ENCODE assay signal across 8 cellular contexts in the genomic region with DNA sequence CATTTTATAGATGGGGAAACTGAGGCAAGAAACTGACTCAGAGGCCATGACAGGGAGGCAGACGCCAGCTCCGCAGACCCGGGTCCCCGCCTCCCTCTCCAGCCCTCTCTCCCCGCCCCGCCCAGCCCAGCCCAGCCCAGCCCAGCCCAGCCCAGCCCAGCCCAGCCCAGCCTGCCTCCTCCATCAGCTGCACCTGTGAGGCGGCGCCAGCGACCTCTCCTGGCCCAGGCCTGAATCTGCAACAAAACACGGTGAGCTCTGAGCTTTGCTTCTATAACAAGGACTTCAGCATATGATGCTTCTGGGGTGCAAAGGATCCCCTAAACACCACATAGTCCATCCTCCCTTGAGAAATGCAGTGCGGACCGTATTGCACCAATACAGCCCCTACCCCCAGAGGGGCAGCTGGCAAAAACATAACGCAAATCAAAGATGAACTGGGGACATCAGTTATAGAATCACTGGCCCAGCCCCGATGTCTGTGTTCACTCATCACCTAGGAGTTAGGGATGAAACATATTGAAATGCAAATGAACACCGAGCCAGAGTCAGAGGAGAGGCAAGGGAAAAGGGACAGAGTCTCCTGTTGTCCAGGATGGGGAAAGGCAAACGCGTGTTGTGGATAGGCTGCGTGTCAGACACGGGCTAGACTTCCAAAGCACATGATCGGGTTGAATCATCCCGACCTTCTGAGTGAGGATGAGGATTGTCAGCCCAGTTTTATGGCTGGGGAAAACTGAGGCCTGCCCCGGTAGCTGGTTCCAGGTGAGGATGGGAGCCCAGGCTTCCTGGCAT.
DNase-seq lines count a peak whose midpoint lies in the region; ATAC-seq and TF ChIP-seq lines count a peak whose summit lies in the region.

No MANE protein-coding gene starts in this region.

- H3K9me3 Mint-ChIP-seq in activated CD4-positive, alpha-beta memory T cell treated with anti-CD3 and anti-CD28 coated beads, Interleukin-2, amount 10 ng/mL, durations not matched to agents 7 days and 5 days = peaks cover 8% of the 10 kb centered on the region
- no peaks in the 10 kb centered on the region for H3K9me3 Mint-ChIP-seq in activated T-helper 17 cell treated with anti-CD3 and anti-CD28 coated beads, Interleukin-2, amount 50 U/mL, for 72 hours

- 67% methylated on average over 16 of the region's 22 CpGs for WGBS in right lobe of liver (ENCODE audit: insufficient coverage, low coverage, low lambda C conversion rate, missing lambda C conversion rate)

- CTCF ChIA-PET in activated CD4-positive, alpha-beta memory T cell treated with anti-CD3 and anti-CD28 coated beads, Interleukin-2, amount 10 ng/mL, durations not matched to agents 7 days and 5 days (lab: Charles Lee) = no interaction called here

- peak overlapping the region; percentile 34 to 86 (median 74); a peak in 20 of 22 replicates for H3K27ac ChIP-seq in BLaER1 treated with 17β-estradiol and CSF1 and Interleukin-3, amounts not matched to agents 10 nM and 100 nM
- H3K27ac ChIP-seq in right lobe of liver = no peak overlapping the region

- intact Hi-C loops in right lobe of liver (cut with DNase I) = no loop called here

- H3K4me2 ChIP-seq in BLaER1 treated with 17β-estradiol and CSF1 and Interleukin-3, amounts not matched to agents 10 nM and 100 nM = peak overlapping the region; percentile 89 to 100 (median 95)

- no peak for TF ChIP-seq POLR2A in right lobe of liver (IDR thresholded peaks at IDR 0.05)

- H3K4me1 ChIP-seq in BLaER1 treated with 17β-estradiol and CSF1 and Interleukin-3, amounts not matched to agents 10 nM and 100 nM = peaks cover 88 to 99% (median 97%) of the 10 kb centered on the region in 10 experiments
- peaks cover 0 to 5% (median 0%) of the 10 kb centered on the region in 4 donors for H3K4me1 ChIP-seq in right lobe of liver

- POLR2A ChIA-PET in activated CD4-positive, alpha-beta memory T cell treated with anti-CD3 and anti-CD28 coated beads, Interleukin-2, amount 10 ng/mL, durations not matched to agents 7 days and 5 days (lab: Charles Lee) = interaction anchor here (0.7 kb wide), 1 partner anchor 9 kb away, joined by 3 read pairs; no protein-coding TSS in a partner anchor

- ATAC-seq in right lobe of liver = no peak
- no peak for ATAC-seq in activated T-helper 17 cell treated with anti-CD3 and anti-CD28 coated beads, Interleukin-2, amount 50 U/mL, for 72 hours (replicated peaks)

- H4K20me1 ChIP-seq in BLaER1 treated with 17β-estradiol and CSF1 and Interleukin-3, amounts not matched to agents 10 nM and 100 nM = peaks cover 0 to 35% (median 0%) of the 10 kb centered on the region in 11 experiments; a peak in 5 of 22 replicates

- peaks cover 17% of the 10 kb centered on the region for H3K36me3 Mint-ChIP-seq in activated CD4-positive, alpha-beta memory T cell treated with anti-CD3 and anti-CD28 coated beads, Interleukin-2, amount 10 ng/mL, durations not matched to agents 7 days and 5 days (ENCODE audit: low read depth)
- no peaks in the 10 kb centered on the region for H3K36me3 Mint-ChIP-seq in activated T-helper 17 cell treated with anti-CD3 and anti-CD28 coated beads, Interleukin-2, amount 50 U/mL, for 72 hours (ENCODE audit: low read depth)

- peak overlapping the region in 3 of 10 experiments; percentile 45 to 54 (median 51); a peak in 3 of 20 replicates for H3K4me3 ChIP-seq in BLaER1 treated with 17β-estradiol and CSF1 and Interleukin-3, amounts not matched to agents 10 nM and 100 nM
- no peak overlapping the region for H3K4me3 ChIP-seq in right lobe of liver

- peaks cover 15 to 31% (median 23%) of the 10 kb centered on the region in 11 experiments for H3K9me3 ChIP-seq in BLaER1 treated with 17β-estradiol and CSF1 and Interleukin-3, amounts not matched to agents 10 nM and 100 nM (replicated peaks in 1 of 11)
- H3K9me3 ChIP-seq in right lobe of liver = no peaks in the 10 kb centered on the region

- peaks cover 3% of the 10 kb centered on the region for H3K27me3 Mint-ChIP-seq in activated CD4-positive, alpha-beta memory T cell treated with anti-CD3 and anti-CD28 coated beads, Interleukin-2, amount 10 ng/mL, durations not matched to agents 7 days and 5 days
- H3K27me3 Mint-ChIP-seq in activated T-helper 17 cell treated with anti-CD3 and anti-CD28 coated beads, Interleukin-2, amount 50 U/mL, for 72 hours = no peaks in the 10 kb centered on the region

- H3K9ac ChIP-seq in BLaER1 treated with 17β-estradiol and CSF1 and Interleukin-3, amounts not matched to agents 10 nM and 100 nM = peak overlapping the region in 10 of 11 experiments; percentile 28 to 82 (median 56); a peak in 15 of 22 replicates

- peak overlapping the region; percentile 90 for H3K27ac Mint-ChIP-seq in activated CD4-positive, alpha-beta memory T cell treated with anti-CD3 and anti-CD28 coated beads, Interleukin-2, amount 10 ng/mL, durations not matched to agents 7 days and 5 days
- no peak overlapping the region for H3K27ac Mint-ChIP-seq in activated T-helper 17 cell treated with anti-CD3 and anti-CD28 coated beads, Interleukin-2, amount 50 U/mL, for 72 hours

- no peak overlapping the region for H3K4me3 Mint-ChIP-seq in activated CD4-positive, alpha-beta memory T cell treated with anti-CD3 and anti-CD28 coated beads, Interleukin-2, amount 10 ng/mL, durations not matched to agents 7 days and 5 days
- H3K4me3 Mint-ChIP-seq in activated T-helper 17 cell treated with anti-CD3 and anti-CD28 coated beads, Interleukin-2, amount 50 U/mL, for 72 hours = no peak overlapping the region

- H3K4me1 Mint-ChIP-seq in activated CD4-positive, alpha-beta memory T cell treated with anti-CD3 and anti-CD28 coated beads, Interleukin-2, amount 10 ng/mL, durations not matched to agents 7 days and 5 days = peaks cover 77% of the 10 kb centered on the region
- peaks cover 15% of the 10 kb centered on the region for H3K4me1 Mint-ChIP-seq in activated T-helper 17 cell treated with anti-CD3 and anti-CD28 coated beads, Interleukin-2, amount 50 U/mL, for 72 hours

- H3K27me3 ChIP-seq in BLaER1 treated with 17β-estradiol and CSF1 and Interleukin-3, amounts not matched to agents 10 nM and 100 nM = peaks cover 0 to 29% (median 0%) of the 10 kb centered on the region in 11 experiments; a peak in 6 of 22 replicates
- no peaks in the 10 kb centered on the region for H3K27me3 ChIP-seq in right lobe of liver

- no peak for TF ChIP-seq CTCF in right lobe of liver (IDR thresholded peaks at IDR 0.05)

- peak; percentile 17 for DNase-seq in HK-2 (ENCODE audit: unreplicated experiment)
- DNase-seq in activated CD4-positive, alpha-beta memory T cell treated with anti-CD3 and anti-CD28 coated beads, Interleukin-2, amount 10 ng/mL, durations not matched to agents 7 days and 5 days = peak; percentile 65
- peak in 2 of 3 donors; percentile 19 to 27 for DNase-seq in right lobe of liver
- no peak for DNase-seq in mesenteric fat pad (ENCODE audit: low spot score)
- no peak for DNase-seq in GM19238 (ENCODE audit: insufficient read length, low spot score)
- DNase-seq in activated CD8-positive, alpha-beta memory T cell treated with anti-CD3 and anti-CD28 coated beads, Interleukin-2, amount 50 U/mL, for 48 hours = no peak

- peaks cover 0 to 6% (median 2%) of the 10 kb centered on the region in 11 experiments; a peak in 6 of 22 replicates for H3K36me3 ChIP-seq in BLaER1 treated with 17β-estradiol and CSF1 and Interleukin-3, amounts not matched to agents 10 nM and 100 nM
- no peaks in the 10 kb centered on the region for H3K36me3 ChIP-seq in right lobe of liver

Comparison
In these comparisons a context has a peak if more than half of its experiments do, and no peak if none do; other contexts are left out.
1. H3K27ac ChIP-seq: peak in BLaER1 treated with 17β-estradiol and CSF1 and Interleukin-3, amounts not matched to agents 10 nM and 100 nM (11 of 11); none in right lobe of liver (0 of 3).
2. DNase-seq: peak in HK-2 (single experiment), activated CD4-positive, alpha-beta memory T cell treated with anti-CD3 and anti-CD28 coated beads, Interleukin-2, amount 10 ng/mL, durations not matched to agents 7 days and 5 days (single experiment) and right lobe of liver (2 of 3); none in mesenteric fat pad (single experiment), GM19238 (single experiment) and activated CD8-positive, alpha-beta memory T cell treated with anti-CD3 and anti-CD28 coated beads, Interleukin-2, amount 50 U/mL, for 48 hours (single experiment).